ENCODE assay signal across 21 cellular contexts in the genomic region with DNA sequence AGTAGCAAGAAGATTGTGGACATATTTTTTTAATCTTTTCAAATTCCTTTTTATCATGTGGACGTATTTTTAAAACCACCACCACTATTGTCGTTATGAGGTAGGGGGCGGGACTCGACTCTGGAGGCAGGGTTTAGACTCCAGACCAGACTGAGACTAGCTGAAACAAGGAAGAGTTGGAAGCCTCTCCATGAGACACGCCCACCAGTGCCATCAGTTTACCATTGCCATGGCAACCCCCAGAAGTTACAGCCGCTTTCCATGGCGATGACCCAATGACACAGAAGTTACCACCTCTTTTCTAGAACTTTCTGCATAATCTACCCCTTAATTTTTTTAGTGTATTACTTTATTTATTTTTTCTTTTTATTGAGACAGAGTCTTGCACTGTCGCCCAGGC. TPM values are rescaled to one million over a fixed set of nuclear protein-coding genes. Genes with fewer than 3 reads are reported as not detected.
A peak's percentile ranks its signal among the peaks of the same experiment; 100 is the strongest.
DNase-seq lines count a peak whose midpoint lies in the region; ATAC-seq, FAIRE-seq and TF ChIP-seq lines count a peak whose summit lies in the region.
"Had no signal": no experiment of that assay in that cellular context is flagged by ENCODE, and none has a peak within 500 bp of the region (broad histone marks: within the 10 kb centered on the region; RNA-seq: fewer than 3 reads in every experiment).

No MANE protein-coding gene starts in this region.

- H3K4me1 Mint-ChIP-seq in T-helper 17 cell = peaks cover 7% of the 10 kb centered on the region
- peaks cover 0 to 2% of the 10 kb centered on the region in 2 donors for H3K4me1 Mint-ChIP-seq in immature natural killer cell
- no peaks in the 10 kb centered on the region for H3K4me1 Mint-ChIP-seq in activated CD8-positive, alpha-beta T cell treated with anti-CD3 and anti-CD28 coated beads, Interleukin-2, amount 10 ng/mL, durations not matched to agents 7 days and 5 days (ENCODE audit: low read depth)
- H3K4me1 Mint-ChIP-seq: B cell had no signal

- no TSS peak for BruUV-seq in K562 (replicated peaks; lab: Mats Ljungman, UMichigan)

- H3K27ac Mint-ChIP-seq in T-helper 17 cell (peak overlapping the region; percentile 60), immature natural killer cell (no peak overlapping the region)
- no peak overlapping the region for H3K27ac Mint-ChIP-seq in activated CD8-positive, alpha-beta T cell treated with anti-CD3 and anti-CD28 coated beads, Interleukin-2, amount 10 ng/mL, durations not matched to agents 7 days and 5 days
- H3K27ac Mint-ChIP-seq: B cell; CD4-positive, CD25-positive, alpha-beta regulatory T cell; CD8-positive, alpha-beta T cell had no signal

- no peak for TF ChIP-seq POLR2A in K562 (conservative IDR thresholded peaks at IDR 0.05)

- H3K36me3 Mint-ChIP-seq in T-helper 17 cell (ENCODE audit: low read depth) (no peaks in the 10 kb centered on the region), immature natural killer cell (peaks cover 0 to 3% (median 0%) of the 10 kb centered on the region in 3 donors)
- no peaks in the 10 kb centered on the region for H3K36me3 Mint-ChIP-seq in activated CD8-positive, alpha-beta T cell treated with anti-CD3 and anti-CD28 coated beads, Interleukin-2, amount 10 ng/mL, durations not matched to agents 7 days and 5 days (ENCODE audit: low read depth)
- H3K36me3 Mint-ChIP-seq: CD4-positive, CD25-positive, alpha-beta regulatory T cell had no signal

- H2AFZ ChIP-seq in K562 (ENCODE audit: low read depth, low read length) = no peak overlapping the region

- TF ChIP-seq EP300 in K562 (IDR thresholded peaks at IDR 0.05; ENCODE audit: low read length) = no peak

- no peaks in the 10 kb centered on the region for H3K27me3 ChIP-seq in K562 (ENCODE audit: control insufficient read depth in 2 of 2, insufficient read depth in 2 of 2, low read length in 2 of 2)
- H3K27me3 ChIP-seq: BLaER1 had no signal

- TF ChIP-seq RAD21 in K562 (CRISPR knock-in tag; conservative IDR thresholded peaks at IDR 0.05 in 1 of 2, IDR thresholded peaks at IDR 0.05 in 1 of 2) = no peak

- CTCF ChIA-PET in K562 (lab: Yijun Ruan, JAX; ENCODE audit: low intra/inter-chr PET ratio) = no interaction called here
- CTCF ChIA-PET in activated CD8-positive, alpha-beta T cell treated with anti-CD3 and anti-CD28 coated beads, Interleukin-2, amount 10 ng/mL, durations not matched to agents 7 days and 5 days (lab: Charles Lee) = no interaction called here

- no peak overlapping the region for H3K4me3 ChIP-seq in K562
- H3K4me3 ChIP-seq: BLaER1, GM12878 had no signal

- no peaks in the 10 kb centered on the region for H3K36me3 ChIP-seq in K562 (ENCODE audit: control insufficient read depth, insufficient read depth, low read length)

- H3K27me3 Mint-ChIP-seq in T-helper 17 cell = no peaks in the 10 kb centered on the region
- H3K27me3 Mint-ChIP-seq in immature natural killer cell (ENCODE audit: low read depth in 3 of 3) = no peaks in the 10 kb centered on the region
- no peaks in the 10 kb centered on the region for H3K27me3 Mint-ChIP-seq in activated CD8-positive, alpha-beta T cell treated with anti-CD3 and anti-CD28 coated beads, Interleukin-2, amount 10 ng/mL, durations not matched to agents 7 days and 5 days (ENCODE audit: low read depth)
- H3K27me3 Mint-ChIP-seq: B cell had no signal

- TF ChIP-seq CTCF in K562 (IDR thresholded peaks at IDR 0.05 in 2 of 3, conservative IDR thresholded peaks at IDR 0.05 in 1 of 3; ENCODE audit: insufficient read depth in 2 of 3, low read depth in 1 of 3, low read length in 3 of 3) = no peak

- no peaks in the 10 kb centered on the region for H3K9me1 ChIP-seq in K562 (ENCODE audit: control insufficient read depth, insufficient read depth, low read length)

- H3K4me3 Mint-ChIP-seq in T-helper 17 cell = no peak overlapping the region
- no peak overlapping the region for H3K4me3 Mint-ChIP-seq in immature natural killer cell
- no peak overlapping the region for H3K4me3 Mint-ChIP-seq in activated CD8-positive, alpha-beta T cell treated with anti-CD3 and anti-CD28 coated beads, Interleukin-2, amount 10 ng/mL, durations not matched to agents 7 days and 5 days
- H3K4me3 Mint-ChIP-seq: B cell; CD8-positive, alpha-beta T cell had no signal

- in situ Hi-C loops in K562 (cut with MboI) = no loop called here

- H3K9me3 ChIP-seq in T-helper 17 cell (ENCODE audit: control insufficient read depth, low read length, poor library complexity, severe bottlenecking) (no peaks in the 10 kb centered on the region), K562 (replicated peaks; ENCODE audit: control insufficient read depth, insufficient read depth, low read depth, low read length) (no peaks in the 10 kb centered on the region)
- H3K9me3 ChIP-seq: Caco-2 had no signal

- ATAC-seq in T-helper 17 cell = no peak
- peak; percentile 71 for ATAC-seq in K562
- no peak for ATAC-seq in activated CD8-positive, alpha-beta T cell treated with anti-CD3 and anti-CD28 coated beads, Interleukin-2, amount 10 ng/mL, durations not matched to agents 7 days and 5 days
- ATAC-seq: CD8-positive, alpha-beta T cell; GM12878 had no signal

- no peaks in the 10 kb centered on the region for H3K79me2 ChIP-seq in K562 (ENCODE audit: control insufficient read depth, insufficient read depth, low read length)

- H3K9ac ChIP-seq in K562 (ENCODE audit: insufficient read depth in 1 of 2, low read depth in 2 of 2, low read length in 2 of 2) = no peak overlapping the region
- H3K9ac ChIP-seq: BLaER1 had no signal

- DNase-seq in activated effector memory CD4-positive, alpha-beta T cell treated with anti-CD3 and anti-CD28 coated beads, Interleukin-2, amount 50 U/mL, for 16 hours = peak; percentile 33
- DNase-seq in activated effector memory CD4-positive, alpha-beta T cell treated with Interleukin-2 at 50 U/mL for 16 hours = no peak
- DNase-seq in T-helper 17 cell (no peak), K562 (ENCODE audit: extremely low read depth in 1 of 4, low spot score in 3 of 4) (peak in 1 of 4 experiments; percentile 49), immature natural killer cell (no peak)
- DNase-seq in activated CD8-positive, alpha-beta T cell treated with anti-CD3 and anti-CD28 coated beads, Interleukin-2, amount 10 ng/mL, durations not matched to agents 7 days and 5 days = no peak
- DNase-seq: Caco-2; CD4-positive, CD25-positive, alpha-beta regulatory T cell; CD8-positive, alpha-beta T cell; DMS79; EL; GDM1; GOT3; HCEC 1CT had no signal

- POLR2A ChIA-PET in K562 (lab: Yijun Ruan, JAX) = no interaction called here
- POLR2A ChIA-PET in activated CD8-positive, alpha-beta T cell treated with anti-CD3 and anti-CD28 coated beads, Interleukin-2, amount 10 ng/mL, durations not matched to agents 7 days and 5 days (lab: Charles Lee) = no interaction called here

- H4K20me1 ChIP-seq in K562 (replicated peaks; ENCODE audit: control insufficient read depth, insufficient read depth, low read length) = no peaks in the 10 kb centered on the region
- H4K20me1 ChIP-seq: BLaER1 had no signal

- 45% methylated on average over 8 of the region's 8 CpGs for WGBS in K562 (ENCODE audit: insufficient coverage, low coverage, missing lambda C conversion rate)

- H3K9me3 Mint-ChIP-seq in immature natural killer cell = no peaks in the 10 kb centered on the region
- H3K9me3 Mint-ChIP-seq in activated CD8-positive, alpha-beta T cell treated with anti-CD3 and anti-CD28 coated beads, Interleukin-2, amount 10 ng/mL, durations not matched to agents 7 days and 5 days (ENCODE audit: insufficient read depth) = no peaks in the 10 kb centered on the region
- H3K9me3 Mint-ChIP-seq: CD4-positive, CD25-positive, alpha-beta regulatory T cell; CD8-positive, alpha-beta T cell had no signal

- no peak overlapping the region for H3K27ac ChIP-seq in K562 (ENCODE audit: extremely low read depth, low read depth, low read length)
- H3K27ac ChIP-seq: 22Rv1, BLaER1, C4-2B had no signal

- H3K4me2 ChIP-seq in K562 (ENCODE audit: insufficient read depth, low read length) = no peak overlapping the region
- H3K4me2 ChIP-seq: BLaER1 had no signal

- intact Hi-C loops in K562 (cut with micrococcal nuclease) = no loop called here

- FAIRE-seq in K562 (lab: Jason Lieb, UNC) = peak; percentile 6
- FAIRE-seq: A204.1, GM12878, H54 had no signal

- H3K4me1 ChIP-seq in K562 (replicated peaks in 1 of 2; ENCODE audit: control insufficient read depth in 2 of 2, insufficient read depth in 2 of 2, low read length in 2 of 2) = peaks cover 0 to 1% of the 10 kb centered on the region in 2 experiments; a peak in 2 of 5 replicates
- H3K4me1 ChIP-seq: Caco-2 had no signal

RNA-seq across cellular contexts. Expression of gene MRFAP1, which starts 8.7 kb away (rescaled TPM):
- total RNA-seq in T-helper 17 cell (100 to 1,000 TPM; 158 to 163 TPM), K562 (2014; rRNA removed) (147 and 234 TPM in 2 replicates), K562 (2014; rRNA removed; fragmentation: Illumina TruSeq; extraction: Trizol) (151 and 173 TPM in 2 replicates), K562 (2015; rRNA removed; fragmentation: Illumina TruSeq; extraction: Trizol) (163 and 171 TPM in 2 replicates), K562 (2021) (257 and 270 TPM in 2 replicates)
- 15.5 and 27.2 TPM in 2 replicates for total RNA-seq in K562 (2011; cell fraction: chromatin; rRNA removed; ENCODE audit: low replicate concordance)
- 14.7 and 15.3 TPM in 2 replicates for total RNA-seq in K562 (2011; cell fraction: nucleolus; rRNA removed)
- 23.0 and 24.2 TPM in 2 replicates for total RNA-seq in K562 (2011; cell fraction: nucleoplasm; rRNA removed)
- polyA plus RNA-seq in K562 (2011; rRNA removed) (123 and 143 TPM in 2 replicates), K562 (2014; fragmentation: Illumina TruSeq; extraction: Trizol) (185 and 221 TPM in 2 replicates), K562 (2014; fragmentation: Nextera tagmentation; extraction: Ambion mirVana) (10 to 100 TPM; 46.0 to 59.9 TPM), K562 (2014; rRNA removed) (251 and 255 TPM in 2 replicates), immature natural killer cell (100 to 1,000 TPM; 143 to 174 (median 161) TPM)
- 93.5 and 146 TPM in 2 replicates for polyA plus RNA-seq in K562 (2011; cell fraction: cytosol; rRNA removed)
- 74.4 and 83.5 TPM in 2 replicates for polyA plus RNA-seq in K562 (2011; cell fraction: nucleus; rRNA removed)
- 285 and 344 TPM in 2 replicates for polyA plus RNA-seq in K562 (2012)
- 49.7 and 58.2 TPM in 2 replicates for polyA minus RNA-seq in K562 (2011; rRNA and poly(A)+ RNA removed)
- polyA minus RNA-seq in K562 (2011; cell fraction: cytosol; rRNA and poly(A)+ RNA removed) = 37.6 and 63.5 TPM in 2 replicates
- 13.9 and 29.2 TPM in 2 replicates for polyA minus RNA-seq in K562 (2011; cell fraction: nucleus; rRNA and poly(A)+ RNA removed)
- 100 to 1,000 TPM; 105 TPM for total RNA-seq in activated CD8-positive, alpha-beta T cell treated with anti-CD3 and anti-CD28 coated beads, Interleukin-2, amount 10 ng/mL, durations not matched to agents 7 days and 5 days

RNA-seq across cellular contexts. Expression of gene S100P, which starts 44.5 kb away (rescaled TPM):
- total RNA-seq in T-helper 17 cell (1 to 10 TPM; 2.1 to 3.8 TPM), K562 (2014; rRNA removed) (5.8 and 7.5 TPM in 2 replicates), K562 (2014; rRNA removed; fragmentation: Illumina TruSeq; extraction: Trizol) (7.4 and 13.7 TPM in 2 replicates), K562 (2015; rRNA removed; fragmentation: Illumina TruSeq; extraction: Trizol) (7.2 and 7.5 TPM in 2 replicates), K562 (2021) (13.2 and 16.8 TPM in 2 replicates)
- 1.7 TPM in 1 of 2 replicates, not detected in the other for total RNA-seq in K562 (2011; cell fraction: chromatin; rRNA removed; ENCODE audit: low replicate concordance)
- 0.33 and 0.53 TPM in 2 replicates for total RNA-seq in K562 (2011; cell fraction: nucleolus; rRNA removed)
- total RNA-seq in K562 (2011; cell fraction: nucleoplasm; rRNA removed) = 0.81 TPM in 1 of 2 replicates, not detected in the other
- polyA plus RNA-seq in K562 (2011; rRNA removed) (2.7 and 4.1 TPM in 2 replicates), K562 (2014; fragmentation: Illumina TruSeq; extraction: Trizol) (6.9 and 7.4 TPM in 2 replicates), K562 (2014; fragmentation: Nextera tagmentation; extraction: Ambion mirVana) (10 to 100 TPM; 21.0 to 23.8 TPM), K562 (2014; rRNA removed) (5.5 and 5.7 TPM in 2 replicates), immature natural killer cell (1 to 10 TPM in 1 of 3 donors, not detected in 2; 1.5 TPM)
- polyA plus RNA-seq in K562 (2011; cell fraction: cytosol; rRNA removed) = 0.55 and 3.2 TPM in 2 replicates
- 0.30 and 1.6 TPM in 2 replicates for polyA plus RNA-seq in K562 (2011; cell fraction: nucleus; rRNA removed)
- polyA plus RNA-seq in K562 (2012) = 11.5 and 304 TPM in 2 replicates
- polyA minus RNA-seq in K562 (2011; rRNA and poly(A)+ RNA removed) = 0.15 and 0.25 TPM in 2 replicates
- polyA minus RNA-seq in K562 (2011; cell fraction: cytosol; rRNA and poly(A)+ RNA removed) = 4.8 and 23.3 TPM in 2 replicates
- polyA minus RNA-seq in K562 (2011; cell fraction: nucleus; rRNA and poly(A)+ RNA removed) = 4.7 and 6.1 TPM in 2 replicates
- 1 to 10 TPM; 8.3 to 8.5 TPM for total RNA-seq in activated CD8-positive, alpha-beta T cell treated with anti-CD3 and anti-CD28 coated beads, Interleukin-2, amount 10 ng/mL, durations not matched to agents 7 days and 5 days
- total RNA-seq: B cell; CD4-positive, CD25-positive, alpha-beta regulatory T cell had no signal
- polyA plus RNA-seq: GM12878 had no signal
